In genomic region chr11:44505591-44506054, GRCh38 we compare ENCODE assay signal across 19 cellular contexts. TPM values are rescaled to one million over a fixed set of nuclear protein-coding genes. Genes with fewer than 3 reads are reported as not detected.
A peak's percentile ranks its signal among the peaks of the same experiment; 100 is the strongest.
DNase-seq lines count a peak whose midpoint lies in the region; ATAC-seq, FAIRE-seq and TF ChIP-seq lines count a peak whose summit lies in the region.
"Had no signal": no experiment of that assay in that cellular context is flagged by ENCODE, and none has a peak within 500 bp of the region (broad histone marks: within the 10 kb centered on the region; RNA-seq: fewer than 3 reads in every experiment).

No MANE protein-coding gene starts in this region.

- no peaks in the 10 kb centered on the region for H3K4me1 ChIP-seq in endothelial cell of umbilical vein (ENCODE audit: control insufficient read depth, extremely low read depth, insufficient read depth, low read length)
- H3K4me1 ChIP-seq: upper lobe of left lung had no signal

- CTCF ChIA-PET in endothelial cell of umbilical vein (lab: Charles Lee): no interaction called here

- POLR2A ChIA-PET in endothelial cell of umbilical vein (lab: Charles Lee): no interaction called here

- no peak overlapping the region for H3K4me3 ChIP-seq in endothelial cell of umbilical vein (replicated peaks in 1 of 3; ENCODE audit: insufficient read depth in 1 of 3, low read depth in 1 of 3, low read length in 3 of 3)
- H3K4me3 ChIP-seq: upper lobe of left lung had no signal

- TF ChIP-seq CTCF in endothelial cell of umbilical vein (IDR thresholded peaks at IDR 0.05; ENCODE audit: extremely low read depth in 1 of 2, insufficient read depth in 1 of 2, low read depth in 1 of 2, low read length in 2 of 2): no peak

- no peak for TF ChIP-seq POLR2A in endothelial cell of umbilical vein (IDR thresholded peaks at IDR 0.05; ENCODE audit: low read depth, low read length)

- no peak overlapping the region for H3K27ac ChIP-seq in endothelial cell of umbilical vein (ENCODE audit: insufficient read depth, low read depth, low read length)
- H3K27ac ChIP-seq: HL-60, upper lobe of left lung had no signal

- intact Hi-C loops in endothelial cell of umbilical vein (cut with micrococcal nuclease): no loop called here

- no peaks in the 10 kb centered on the region for H3K9me3 ChIP-seq in endothelial cell of umbilical vein (replicated peaks; ENCODE audit: control insufficient read depth, insufficient read depth, low read length)

- DNase-seq in GM03348 (ENCODE audit: low spot score) (peak; percentile 19), RCC 7860 (ENCODE audit: low spot score) (peak; percentile 37), endothelial cell of umbilical vein (ENCODE audit: low read depth, low spot score) (no peak), renal cortical epithelial cell (ENCODE audit: low read depth) (peak; percentile 18), DMS153 (lab: John Stamatoyannopoulos, UW) (no peak)
- DNase-seq: activated CD4-positive, alpha-beta T cell treated with anti-CD3 and anti-CD28 coated beads, Interleukin-2, amount 10 ng/mL, durations not matched to agents 24 days and 14 days; activated T-cell treated with anti-CD3 and anti-CD28 coated beads, Interleukin-2, amount 50 U/mL, for 4 hours; amygdala; CD4-positive, CD25-positive, alpha-beta regulatory T cell; NCI-H1930; NCI-H526 treated with DMSO at 0.1 percent for 48 hours; T-helper 17 cell; upper lobe of left lung had no signal

- FAIRE-seq in RCC 7860 (lab: Jason Lieb, UNC): no peak
- FAIRE-seq in endothelial cell of umbilical vein (lab: Jason Lieb, UNC): no peak
- FAIRE-seq: H1, keratinocyte had no signal

- no TSS peak for BruUV-seq in endothelial cell of umbilical vein (replicated peaks; lab: Mats Ljungman, UMichigan)

- dilution Hi-C loops in endothelial cell of umbilical vein (cut with MboI; ENCODE audit: extremely low pct_ligation_motif_present, low sequenced_read_pairs): no loop called here

- H3K79me2 ChIP-seq in endothelial cell of umbilical vein (ENCODE audit: control insufficient read depth, insufficient read depth, low read length): no peaks in the 10 kb centered on the region

- H2AFZ ChIP-seq in endothelial cell of umbilical vein (ENCODE audit: low read depth, low read length): no peak overlapping the region

- H3K9ac ChIP-seq in endothelial cell of umbilical vein (replicated peaks; ENCODE audit: extremely low read depth, insufficient read depth, low read length): no peak overlapping the region

- H3K4me2 ChIP-seq in endothelial cell of umbilical vein (ENCODE audit: insufficient read depth, low read length): no peak overlapping the region

- H3K36me3 ChIP-seq in endothelial cell of umbilical vein (ENCODE audit: control insufficient read depth in 2 of 2, extremely low read depth in 1 of 2, insufficient read depth in 2 of 2, low read length in 2 of 2): no peaks in the 10 kb centered on the region
- H3K36me3 ChIP-seq: upper lobe of left lung had no signal

- no peaks in the 10 kb centered on the region for H3K27me3 ChIP-seq in endothelial cell of umbilical vein (ENCODE audit: control insufficient read depth in 2 of 2, insufficient read depth in 2 of 2, low read length in 2 of 2)
- H3K27me3 ChIP-seq: upper lobe of left lung had no signal

- no peaks in the 10 kb centered on the region for H3K9me1 ChIP-seq in endothelial cell of umbilical vein (replicated peaks; ENCODE audit: control insufficient read depth, extremely low read depth, insufficient read depth, low read length)

- ATAC-seq in HG02870 (IDR thresholded peaks at IDR 0.05; ENCODE audit: unreplicated experiment): no peak
- no peak for ATAC-seq in GM19452 (IDR thresholded peaks at IDR 0.05; ENCODE audit: unreplicated experiment)
- ATAC-seq in GM21390 (IDR thresholded peaks at IDR 0.05; ENCODE audit: unreplicated experiment): no peak
- ATAC-seq: activated T-cell treated with anti-CD3 and anti-CD28 coated beads, Interleukin-2, amount 50 U/mL, for 4 hours; T-helper 17 cell had no signal

- H4K20me1 ChIP-seq in endothelial cell of umbilical vein (replicated peaks; ENCODE audit: control insufficient read depth, extremely low read depth, insufficient read depth, low read length): no peaks in the 10 kb centered on the region

TF ChIP-seq in endothelial cell of umbilical vein, 7 proteins besides CTCF, POLR2A, EP300 and RAD21:
- TF ChIP-seq POLR2AphosphoS5 (IDR thresholded peaks at IDR 0.05; ENCODE audit: insufficient read depth, low read depth, low read length) (no peak), GATA2 (IDR thresholded peaks at IDR 0.05; ENCODE audit: insufficient read depth, insufficient read length, low read depth, low read length) (peak; percentile 48)

RNA-seq across cellular contexts. Expression of gene CD82, which starts 59.8 kb away (rescaled TPM):
- total RNA-seq in endothelial cell of umbilical vein (24.9 and 25.2 TPM in 2 replicates), renal cortical epithelial cell (22.3 and 49.7 TPM in 2 replicates)
- polyA plus RNA-seq in endothelial cell of umbilical vein: 14.9 and 17.9 TPM in 2 replicates
- polyA plus RNA-seq in endothelial cell of umbilical vein (2011; cell fraction: cytosol; rRNA removed): 21.1 and 23.3 TPM in 2 replicates
- polyA plus RNA-seq in endothelial cell of umbilical vein (2011; cell fraction: nucleus; rRNA removed): 6.7 and 8.7 TPM in 2 replicates
- polyA plus RNA-seq in endothelial cell of umbilical vein (2012): 18.3 and 18.6 TPM in 2 replicates
- 19.7 and 20.5 TPM in 2 replicates for polyA minus RNA-seq in endothelial cell of umbilical vein
- polyA minus RNA-seq in endothelial cell of umbilical vein (2011; cell fraction: cytosol; rRNA and poly(A)+ RNA removed): 9.4 TPM
- polyA minus RNA-seq in endothelial cell of umbilical vein (2011; cell fraction: nucleus; rRNA and poly(A)+ RNA removed): 3.1 and 4.8 TPM in 2 replicates

Comparison
In these comparisons a context has a peak if more than half of its experiments do, and no peak if none do; other contexts are left out.
1. DNase-seq: peak in GM03348 (single experiment), RCC 7860 (single experiment) and renal cortical epithelial cell (single experiment); none in endothelial cell of umbilical vein (single experiment) and DMS153 (single experiment).